In the genomic region with DNA sequence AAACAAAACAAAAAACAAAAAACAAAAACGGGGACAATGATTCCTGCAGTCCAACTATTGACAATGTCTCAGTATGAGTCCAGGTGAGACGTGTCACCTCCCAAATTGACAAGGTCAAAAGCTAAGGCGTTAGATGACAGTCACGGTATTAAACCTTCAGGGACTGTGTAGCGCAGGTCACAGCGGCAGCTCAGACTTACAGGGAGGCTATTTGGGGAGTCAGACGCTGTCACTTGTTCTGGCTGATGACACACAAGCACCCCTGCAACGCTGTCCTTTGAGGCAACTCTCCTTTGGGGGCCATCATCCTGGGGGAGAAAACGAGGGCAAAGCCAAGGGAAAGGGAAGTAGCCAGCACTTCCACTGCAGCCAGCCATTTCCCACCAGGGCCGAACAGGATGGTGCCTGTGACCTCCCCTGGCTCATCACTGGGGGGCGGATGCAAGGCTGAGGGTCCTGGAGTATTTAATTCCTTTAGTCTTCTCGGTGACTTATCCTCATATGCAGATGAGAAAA, we compare ENCODE assay signal across 25 cellular contexts. TPM values are rescaled to one million over a fixed set of nuclear protein-coding genes. Genes with fewer than 3 reads are reported as not detected.
DNase-seq lines count a peak whose midpoint lies in the region; ATAC-seq and TF ChIP-seq lines count a peak whose summit lies in the region.
"Had no signal": no experiment of that assay in that cellular context is flagged by ENCODE, and none has a peak within 500 bp of the region (broad histone marks: within the 10 kb centered on the region; RNA-seq: fewer than 3 reads in every experiment).

No MANE protein-coding gene starts in this region.

- H3K27ac ChIP-seq in cardiac muscle cell (peak overlapping the region; percentile 28), skeletal muscle tissue (ENCODE audit: low read depth, low read length) (peak overlapping the region; percentile 23)
- H3K27ac ChIP-seq: 22Rv1, GM23248, KMS-11, PC-9 had no signal

- no peak for ATAC-seq in HG03342 (IDR thresholded peaks at IDR 0.05; ENCODE audit: unreplicated experiment)
- no peak for ATAC-seq in GM19397 (IDR thresholded peaks at IDR 0.05; ENCODE audit: unreplicated experiment)

- H3K4me3 ChIP-seq in cardiac muscle cell: no peak overlapping the region
- H3K4me3 ChIP-seq in skeletal muscle tissue (ENCODE audit: low read length in 3 of 3): no peak overlapping the region
- H3K4me3 ChIP-seq: GM23248, HAP-1, PC-9 had no signal

- H3K27ac Mint-ChIP-seq in endothelial cell (ENCODE audit: unreplicated experiment) (peak overlapping the region; percentile 57), neural crest cell (ENCODE audit: unreplicated experiment) (peak overlapping the region; percentile 83)
- H3K27ac Mint-ChIP-seq: HFFc6, IgD-negative memory B cell had no signal

- H3K4me3 Mint-ChIP-seq in endothelial cell (ENCODE audit: unreplicated experiment) (no peak overlapping the region), neural crest cell (no peak overlapping the region)
- H3K4me3 Mint-ChIP-seq: HFFc6, IgD-negative memory B cell had no signal

- H3K27me3 Mint-ChIP-seq in endothelial cell (ENCODE audit: unreplicated experiment) (peaks cover 4% of the 10 kb centered on the region), neural crest cell (ENCODE audit: low read depth) (no peaks in the 10 kb centered on the region)
- H3K27me3 Mint-ChIP-seq: IgD-negative memory B cell had no signal

- intact Hi-C loops in cardiac septum (cut with DNase I): no loop called here

- TF ChIP-seq CTCF in cardiac muscle cell (IDR thresholded peaks at IDR 0.05; ENCODE audit: low read depth, low read length): no peak
- no peak for TF ChIP-seq CTCF in endothelial cell (IDR thresholded peaks at IDR 0.05; ENCODE audit: unreplicated experiment)
- TF ChIP-seq CTCF in neural crest cell (conservative IDR thresholded peaks at IDR 0.05): no peak

- no peaks in the 10 kb centered on the region for H3K27me3 ChIP-seq in cardiac muscle cell
- no peaks in the 10 kb centered on the region for H3K27me3 ChIP-seq in skeletal muscle tissue (ENCODE audit: control insufficient read depth in 3 of 3, insufficient read depth in 3 of 3, low read length in 3 of 3)

- H3K9me3 Mint-ChIP-seq in endothelial cell (ENCODE audit: unreplicated experiment) (no peaks in the 10 kb centered on the region), neural crest cell (no peaks in the 10 kb centered on the region)
- H3K9me3 Mint-ChIP-seq: HFFc6, IgD-negative memory B cell had no signal

- H3K9ac ChIP-seq in skeletal muscle tissue (ENCODE audit: low read depth in 1 of 3, low read length in 3 of 3): peak overlapping the region in 1 of 3 donors; percentile 55
- H3K9ac ChIP-seq: GM23248, KMS-11 had no signal

- H3K4me1 ChIP-seq in cardiac muscle cell (ENCODE audit: low read depth) (no peaks in the 10 kb centered on the region), skeletal muscle tissue (ENCODE audit: control insufficient read depth in 3 of 3, insufficient read depth in 3 of 3, low read length in 3 of 3) (peaks cover 31 to 78% (median 53%) of the 10 kb centered on the region in 3 donors)

- H3K9me3 ChIP-seq in cardiac muscle cell (ENCODE audit: low read depth): no peaks in the 10 kb centered on the region
- H3K9me3 ChIP-seq in skeletal muscle tissue (ENCODE audit: control insufficient read depth in 3 of 3, low read length in 3 of 3): no peaks in the 10 kb centered on the region
- H3K9me3 ChIP-seq: HAP-1 had no signal

- peaks cover 14% of the 10 kb centered on the region for H3K36me3 Mint-ChIP-seq in endothelial cell (ENCODE audit: low read depth, unreplicated experiment)
- H3K36me3 Mint-ChIP-seq in neural crest cell (ENCODE audit: low read depth): peaks cover 8% of the 10 kb centered on the region
- H3K36me3 Mint-ChIP-seq: IgD-negative memory B cell had no signal

- DNase-seq in cardiac muscle cell (ENCODE audit: low read depth in 1 of 2, low spot score in 1 of 2) (no peak), cardiac septum (ENCODE audit: low spot score) (no peak), endothelial cell (ENCODE audit: low spot score) (no peak), neural crest cell (ENCODE audit: low read depth, low spot score) (no peak)
- no peak for DNase-seq in activated CD4-positive, CD25-positive, alpha-beta regulatory T cell treated with anti-CD3 and anti-CD28 coated beads, Interleukin-2, amount 50 U/mL, for 72 hours
- DNase-seq: DMS153, DND-41, GM23248, HFFc6, MM.1S, NCI-H1048, NCI-H1417, NCI-H1694 treated with DMSO at 0.1 percent for 48 hours, NCI-H2081, NCI-H2227 treated with DMSO at 0.1 percent for 48 hours, NCI-H526 treated with DMSO at 0.1 percent for 48 hours, PC-9, SHP77 had no signal

- H3K36me3 ChIP-seq in cardiac muscle cell (peaks cover 12% of the 10 kb centered on the region), skeletal muscle tissue (ENCODE audit: control insufficient read depth in 3 of 3, insufficient read depth in 3 of 3, low read length in 3 of 3) (peaks cover 4 to 6% (median 4%) of the 10 kb centered on the region in 3 donors)
- H3K36me3 ChIP-seq: HAP-1 had no signal

- H3K4me1 Mint-ChIP-seq in endothelial cell (ENCODE audit: unreplicated experiment) (peaks cover 17% of the 10 kb centered on the region), neural crest cell (peaks cover 14% of the 10 kb centered on the region)
- H3K4me1 Mint-ChIP-seq: IgD-negative memory B cell had no signal

RNA-seq across cellular contexts. Expression of gene SVIL, which starts 55.3 kb away (rescaled TPM):
- total RNA-seq in cardiac muscle cell (244 and 412 TPM in 2 replicates), cardiac septum (518 TPM), endothelial cell (ENCODE audit: unreplicated experiment) (125 TPM), neural crest cell (57.5 and 57.7 TPM in 2 replicates), skeletal muscle tissue (153 TPM)
- polyA plus RNA-seq in cardiac muscle cell: 252 and 258 TPM in 2 replicates
